20 cellular contexts compared by ENCODE assay signal in genomic region chr3:116176974-116177555, GRCh38.
DNase-seq lines count a peak whose midpoint lies in the region; ATAC-seq and TF ChIP-seq lines count a peak whose summit lies in the region.
"Had no signal": no experiment of that assay in that cellular context is flagged by ENCODE, and none has a peak within 500 bp of the region (broad histone marks: within the 10 kb centered on the region; RNA-seq: fewer than 3 reads in every experiment).

No MANE protein-coding gene starts in this region.

- H3K9me3 Mint-ChIP-seq in endodermal cell = no peaks in the 10 kb centered on the region
- no peaks in the 10 kb centered on the region for H3K9me3 Mint-ChIP-seq in CD8-positive, alpha-beta T cell
- H3K9me3 Mint-ChIP-seq: GM23338, H9 had no signal

- no peaks in the 10 kb centered on the region for H3K9me3 ChIP-seq in SK-N-MC (ENCODE audit: low read depth, low read length)
- no peaks in the 10 kb centered on the region for H3K9me3 ChIP-seq in endodermal cell (ENCODE audit: control insufficient read depth, low read length)
- no peaks in the 10 kb centered on the region for H3K9me3 ChIP-seq in iPS-15b (ENCODE audit: control insufficient read depth, insufficient read depth, low read length)
- H3K9me3 ChIP-seq in CD8-positive, alpha-beta T cell (ENCODE audit: low read length) = no peaks in the 10 kb centered on the region
- H3K9me3 ChIP-seq: BLaER1 had no signal

- intact Hi-C loops in Right ventricle myocardium inferior (cut with DNase I) = no loop called here
- intact Hi-C loops in CD8-positive, alpha-beta T cell (cut with DNase I, micrococcal nuclease) = no loop called here

- no peaks in the 10 kb centered on the region for H3K27me3 ChIP-seq in endodermal cell (ENCODE audit: control insufficient read depth, insufficient read depth, low read length, poor library complexity, severe bottlenecking)
- H3K27me3 ChIP-seq in iPS-15b (ENCODE audit: control insufficient read depth, insufficient read depth, low read length) = no peaks in the 10 kb centered on the region
- H3K27me3 ChIP-seq in CD8-positive, alpha-beta T cell (ENCODE audit: insufficient read depth, low read length) = no peaks in the 10 kb centered on the region
- H3K27me3 ChIP-seq: BLaER1 had no signal

- peaks cover 2% of the 10 kb centered on the region for H3K27me3 Mint-ChIP-seq in endodermal cell (ENCODE audit: insufficient read depth)
- H3K27me3 Mint-ChIP-seq in CD8-positive, alpha-beta T cell (ENCODE audit: low read depth) = no peaks in the 10 kb centered on the region
- H3K27me3 Mint-ChIP-seq: B cell; CD4-positive, CD25-positive, alpha-beta regulatory T cell; CD8-positive, alpha-beta memory T cell had no signal

- H3K4me1 ChIP-seq in endodermal cell (ENCODE audit: control insufficient read depth, insufficient read depth, low read length) (no peaks in the 10 kb centered on the region), iPS-15b (ENCODE audit: control insufficient read depth, insufficient read depth, low read length) (no peaks in the 10 kb centered on the region)
- no peaks in the 10 kb centered on the region for H3K4me1 ChIP-seq in CD8-positive, alpha-beta T cell (ENCODE audit: insufficient read depth, low read length)

- no peaks in the 10 kb centered on the region for H3K36me3 ChIP-seq in SK-N-MC (ENCODE audit: insufficient read depth, low read length)
- no peaks in the 10 kb centered on the region for H3K36me3 ChIP-seq in endodermal cell (ENCODE audit: control insufficient read depth, insufficient read depth, low read length)
- H3K36me3 ChIP-seq in iPS-15b (ENCODE audit: control insufficient read depth, insufficient read depth, low read length) = no peaks in the 10 kb centered on the region
- no peaks in the 10 kb centered on the region for H3K36me3 ChIP-seq in CD8-positive, alpha-beta T cell (ENCODE audit: insufficient read depth, low read length)
- H3K36me3 ChIP-seq: BLaER1 had no signal

- no peak for ATAC-seq in Right ventricle myocardium inferior
- ATAC-seq in CD8-positive, alpha-beta T cell = no peak
- ATAC-seq: GM23338, HCT116 had no signal

- peak overlapping the region; percentile 63 for H3K4me3 ChIP-seq in SK-N-MC
- no peak overlapping the region for H3K4me3 ChIP-seq in endodermal cell (ENCODE audit: low read length)
- H3K4me3 ChIP-seq in iPS-15b (ENCODE audit: low read depth, low read length) = no peak overlapping the region
- no peak overlapping the region for H3K4me3 ChIP-seq in CD8-positive, alpha-beta T cell (ENCODE audit: low read depth, low read length)
- H3K4me3 ChIP-seq: BLaER1, GM23338 had no signal

- H3K36me3 Mint-ChIP-seq in endodermal cell (ENCODE audit: low read depth) = no peaks in the 10 kb centered on the region
- H3K36me3 Mint-ChIP-seq in CD8-positive, alpha-beta T cell = no peaks in the 10 kb centered on the region
- H3K36me3 Mint-ChIP-seq: CD4-positive, CD25-positive, alpha-beta regulatory T cell; CD8-positive, alpha-beta memory T cell had no signal

- no peak for TF ChIP-seq CTCF in endodermal cell (conservative IDR thresholded peaks at IDR 0.05)
- no peak for TF ChIP-seq CTCF in CD8-positive, alpha-beta T cell (IDR thresholded peaks at IDR 0.05)

- DNase-seq in SK-N-MC (ENCODE audit: low read depth, low spot score) (peak; percentile 91), endodermal cell (no peak), Right ventricle myocardium inferior (ENCODE audit: missing footprints) (no peak), A172 (ENCODE audit: low spot score) (no peak)
- DNase-seq in CD8-positive, alpha-beta T cell = no peak
- DNase-seq: 8988T; Calu3; CD4-positive, CD25-positive, alpha-beta regulatory T cell; CD8-positive, alpha-beta memory T cell; COR-L47; DMS53; DMS79 treated with DMSO at 0.1 percent for 48 hours; GF-D8; H9 had no signal

- 100% methylated on average over 1 of the region's 1 CpG for WGBS in endodermal cell (ENCODE audit: insufficient coverage in 1 of 2, insufficient read length in 1 of 2), 2 experiments

- no peak overlapping the region for H3K27ac Mint-ChIP-seq in endodermal cell
- no peak overlapping the region for H3K27ac Mint-ChIP-seq in CD8-positive, alpha-beta T cell
- H3K27ac Mint-ChIP-seq: B cell; CD4-positive, CD25-positive, alpha-beta regulatory T cell; CD8-positive, alpha-beta memory T cell; H9 had no signal

- POLR2A ChIA-PET in CD8-positive, alpha-beta T cell (lab: Charles Lee) = no interaction called here

- peaks cover 5% of the 10 kb centered on the region for H3K4me1 Mint-ChIP-seq in endodermal cell
- no peaks in the 10 kb centered on the region for H3K4me1 Mint-ChIP-seq in CD8-positive, alpha-beta T cell (ENCODE audit: low read depth)
- H3K4me1 Mint-ChIP-seq: B cell; CD8-positive, alpha-beta memory T cell had no signal

- peak overlapping the region; percentile 2 for H3K9ac ChIP-seq in SK-N-MC (ENCODE audit: insufficient read length)
- no peak overlapping the region for H3K9ac ChIP-seq in endodermal cell (ENCODE audit: extremely low read depth, low read length, poor library complexity, severe bottlenecking)
- H3K9ac ChIP-seq in iPS-15b (ENCODE audit: low read depth, low read length) = peak overlapping the region; percentile 10
- H3K9ac ChIP-seq: BLaER1 had no signal

- no peak overlapping the region for H3K4me3 Mint-ChIP-seq in endodermal cell
- H3K4me3 Mint-ChIP-seq in CD8-positive, alpha-beta T cell = no peak overlapping the region
- H3K4me3 Mint-ChIP-seq: B cell; CD4-positive, CD25-positive, alpha-beta regulatory T cell; CD8-positive, alpha-beta memory T cell; GM23338; H9 had no signal

- CTCF ChIA-PET in CD8-positive, alpha-beta T cell (lab: Charles Lee) = no interaction called here

- H3K27ac ChIP-seq in SK-N-MC = peak overlapping the region; percentile 98
- H3K27ac ChIP-seq in endodermal cell (ENCODE audit: low read depth, low read length) = peak overlapping the region; percentile 24
- H3K27ac ChIP-seq in CD8-positive, alpha-beta T cell (ENCODE audit: low read depth, low read length) = no peak overlapping the region
- H3K27ac ChIP-seq: BLaER1, C4-2B had no signal
